Comparison of ENCODE assay signal across 30 cellular contexts in the genomic region with DNA sequence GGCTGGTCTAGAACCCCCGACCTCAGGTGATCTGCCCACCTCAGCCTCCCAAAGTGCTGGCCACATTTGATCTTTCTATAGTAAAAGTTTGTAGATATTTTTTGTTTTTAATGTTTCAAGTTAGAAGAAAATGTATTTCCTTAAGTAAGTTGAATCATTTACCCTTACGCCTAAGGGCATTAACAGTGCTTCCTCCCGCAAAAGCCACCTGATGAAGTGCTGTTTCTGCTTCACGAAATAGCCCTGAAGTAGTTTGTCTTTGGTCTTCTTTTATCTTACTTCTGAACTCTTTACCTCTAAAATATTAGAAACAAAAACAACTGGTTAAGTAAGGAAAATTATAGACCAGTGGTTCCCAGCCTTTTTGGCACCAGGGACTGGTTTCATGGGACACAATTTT.
"Had no signal": no experiment of that assay in that cellular context is flagged by ENCODE, and none has a peak within 500 bp of the region (broad histone marks: within the 10 kb centered on the region; RNA-seq: fewer than 3 reads in every experiment).

No MANE protein-coding gene starts in this region.

- H3K4me3 Mint-ChIP-seq: activated CD4-positive, alpha-beta memory T cell treated with anti-CD3 and anti-CD28 coated beads, Interleukin-2, amount 10 ng/mL, durations not matched to agents 7 days and 5 days; activated CD8-positive, alpha-beta memory T cell treated with anti-CD3 and anti-CD28 coated beads, Interleukin-2, amount 10 ng/mL, durations not matched to agents 7 days and 5 days; activated naive CD4-positive, alpha-beta T cell treated with anti-CD3 and anti-CD28 coated beads, Interleukin-2, amount 50 U/mL, for 24 hours; activated naive CD8-positive, alpha-beta T cell treated with anti-CD3 and anti-CD28 coated beads, Interleukin-2, amount 10 ng/mL, durations not matched to agents 7 days and 5 days; activated T-cell treated with anti-CD3 and anti-CD28 coated beads, Interleukin-2, amount 50 U/mL, for 72 hours; activated T-helper 17 cell treated with anti-CD3 and anti-CD28 coated beads, Interleukin-2, amount 50 U/mL, for 72 hours had no signal

- H3K9me3 ChIP-seq: SJCRH30 had no signal

- H3K4me1 ChIP-seq: SJCRH30 had no signal

- H3K27ac Mint-ChIP-seq: activated CD4-positive, alpha-beta memory T cell treated with anti-CD3 and anti-CD28 coated beads, Interleukin-2, amount 10 ng/mL, durations not matched to agents 7 days and 5 days; activated CD8-positive, alpha-beta memory T cell treated with anti-CD3 and anti-CD28 coated beads, Interleukin-2, amount 10 ng/mL, durations not matched to agents 7 days and 5 days; activated naive CD4-positive, alpha-beta T cell treated with anti-CD3 and anti-CD28 coated beads, Interleukin-2, amount 50 U/mL, for 24 hours; activated naive CD8-positive, alpha-beta T cell treated with anti-CD3 and anti-CD28 coated beads, Interleukin-2, amount 10 ng/mL, durations not matched to agents 7 days and 5 days; activated T-cell treated with anti-CD3 and anti-CD28 coated beads, Interleukin-2, amount 50 U/mL, for 72 hours; activated T-helper 17 cell treated with anti-CD3 and anti-CD28 coated beads, Interleukin-2, amount 50 U/mL, for 72 hours had no signal

- FAIRE-seq: TTC549 had no signal

- H3K4me3 ChIP-seq: ascending aorta, cardiac muscle cell, PC-9, SJCRH30, SK-N-MC had no signal

- DNase-seq: activated CD4-positive, alpha-beta memory T cell treated with anti-CD3 and anti-CD28 coated beads, Interleukin-2, amount 10 ng/mL, durations not matched to agents 7 days and 5 days; activated CD4-positive, alpha-beta T cell treated with anti-CD3 and anti-CD28 coated beads for 4 hours; activated CD8-positive, alpha-beta memory T cell treated with anti-CD3 and anti-CD28 coated beads for 24 hours; activated CD8-positive, alpha-beta memory T cell treated with anti-CD3 and anti-CD28 coated beads, Interleukin-2, amount 10 ng/mL, durations not matched to agents 7 days and 5 days; activated CD8-positive, alpha-beta memory T cell treated with anti-CD3 and anti-CD28 coated beads, Interleukin-2, amount 50 U/mL, for 48 hours; activated effector memory CD4-positive, alpha-beta T cell treated with anti-CD3 and anti-CD28 coated beads, Interleukin-2, amount 50 U/mL, for 16 hours; activated naive CD4-positive, alpha-beta T cell treated with Interleukin-2 at 50 U/mL for 16 hours; activated naive CD8-positive, alpha-beta T cell treated with anti-CD3 and anti-CD28 coated beads, Interleukin-2, amount 10 ng/mL, durations not matched to agents 7 days and 5 days; activated T-cell treated with anti-CD3 and anti-CD28 coated beads, Interleukin-2, amount 50 U/mL, for 72 hours; amygdala; MM.1S; MV-4-11; NCI-H1092; NCI-H1436 treated with DMSO at 0.1 percent for 48 hours; NCI-H1694 treated with DMSO at 0.1 percent for 48 hours; NCI-H2029; NCI-H345; NCI-H524 treated with DMSO at 0.1 percent for 48 hours; NCI-H748 treated with DMSO at 0.1 percent for 48 hours; PC-9; SHP77; SJCRH30 had no signal

- H3K27ac ChIP-seq: ascending aorta, cardiac muscle cell, KMS-11, PC-9, SJCRH30, SK-N-MC had no signal

- H2AFZ ChIP-seq: PC-9 had no signal

- H3K36me3 ChIP-seq: ascending aorta, cardiac muscle cell had no signal

- H3K36me3 Mint-ChIP-seq: activated CD8-positive, alpha-beta memory T cell treated with anti-CD3 and anti-CD28 coated beads, Interleukin-2, amount 10 ng/mL, durations not matched to agents 7 days and 5 days; activated naive CD4-positive, alpha-beta T cell treated with anti-CD3 and anti-CD28 coated beads, Interleukin-2, amount 50 U/mL, for 24 hours; activated naive CD8-positive, alpha-beta T cell treated with anti-CD3 and anti-CD28 coated beads, Interleukin-2, amount 10 ng/mL, durations not matched to agents 7 days and 5 days had no signal

- H3K27me3 ChIP-seq: ascending aorta, cardiac muscle cell, SJCRH30 had no signal

- H3K9ac ChIP-seq: KMS-11 had no signal

- H3K4me2 ChIP-seq: KMS-11, PC-9 had no signal

- H3K9me3 Mint-ChIP-seq: activated CD4-positive, alpha-beta memory T cell treated with anti-CD3 and anti-CD28 coated beads, Interleukin-2, amount 10 ng/mL, durations not matched to agents 7 days and 5 days had no signal

- H3K27me3 Mint-ChIP-seq: activated CD4-positive, alpha-beta memory T cell treated with anti-CD3 and anti-CD28 coated beads, Interleukin-2, amount 10 ng/mL, durations not matched to agents 7 days and 5 days; activated naive CD4-positive, alpha-beta T cell treated with anti-CD3 and anti-CD28 coated beads, Interleukin-2, amount 50 U/mL, for 24 hours; activated naive CD8-positive, alpha-beta T cell treated with anti-CD3 and anti-CD28 coated beads, Interleukin-2, amount 10 ng/mL, durations not matched to agents 7 days and 5 days had no signal

- ATAC-seq: activated CD4-positive, CD25-positive, alpha-beta regulatory T cell treated with anti-CD3 and anti-CD28 coated beads, Interleukin-2, amount 50 U/mL, for 24 hours; activated CD8-positive, alpha-beta memory T cell treated with anti-CD3 and anti-CD28 coated beads, Interleukin-2, amount 10 ng/mL, durations not matched to agents 7 days and 5 days; activated T-cell treated with anti-CD3 and anti-CD28 coated beads, Interleukin-2, amount 50 U/mL, for 72 hours; activated T-helper 17 cell treated with anti-CD3 and anti-CD28 coated beads, Interleukin-2, amount 50 U/mL, for 72 hours had no signal

- H3K4me1 Mint-ChIP-seq: activated CD4-positive, alpha-beta memory T cell treated with anti-CD3 and anti-CD28 coated beads, Interleukin-2, amount 10 ng/mL, durations not matched to agents 7 days and 5 days; activated CD8-positive, alpha-beta memory T cell treated with anti-CD3 and anti-CD28 coated beads, Interleukin-2, amount 10 ng/mL, durations not matched to agents 7 days and 5 days; activated naive CD4-positive, alpha-beta T cell treated with anti-CD3 and anti-CD28 coated beads, Interleukin-2, amount 50 U/mL, for 24 hours; activated naive CD8-positive, alpha-beta T cell treated with anti-CD3 and anti-CD28 coated beads, Interleukin-2, amount 10 ng/mL, durations not matched to agents 7 days and 5 days; activated T-helper 17 cell treated with anti-CD3 and anti-CD28 coated beads, Interleukin-2, amount 50 U/mL, for 72 hours had no signal
